Comparison of ENCODE assay signal across 11 cellular contexts in genomic region chr10:34504534-34504933, GRCh38.
A peak's percentile ranks its signal among the peaks of the same experiment; 100 is the strongest.
DNase-seq lines count a peak whose midpoint lies in the region; ATAC-seq, FAIRE-seq and TF ChIP-seq lines count a peak whose summit lies in the region.
"Had no signal": no experiment of that assay in that cellular context is flagged by ENCODE, and none has a peak within 500 bp of the region (broad histone marks: within the 10 kb centered on the region; RNA-seq: fewer than 3 reads in every experiment).

No MANE protein-coding gene starts in this region.

- ATAC-seq in Right ventricle myocardium inferior (peak; percentile 49), GM21367 (IDR thresholded peaks at IDR 0.05; ENCODE audit: unreplicated experiment) (no peak)
- ATAC-seq: CD8-positive, alpha-beta T cell had no signal

- 0 out of 2 replicates have a peak, but pooled peaks cover 6% of the 10 kb centered on the region for H3K4me1 ChIP-seq in BE2C
- H3K4me1 ChIP-seq: parathyroid adenoma had no signal

- TF ChIP-seq CTCF in foreskin fibroblast (IDR thresholded peaks at IDR 0.05; ENCODE audit: low read depth, low read length) (no peak), type B pancreatic cell (conservative IDR thresholded peaks at IDR 0.05) (no peak), BE2C (IDR thresholded peaks at IDR 0.05; ENCODE audit: low read depth, low read length) (no peak)

- peak overlapping the region; percentile 76 for H3K27ac Mint-ChIP-seq in type B pancreatic cell
- H3K27ac Mint-ChIP-seq: activated naive CD4-positive, alpha-beta T cell treated with anti-CD3 and anti-CD28 coated beads for 36 hours; CD8-positive, alpha-beta T cell had no signal

- no peaks in the 10 kb centered on the region for H3K9me3 ChIP-seq in BE2C

- H3K4me3 Mint-ChIP-seq in type B pancreatic cell, result no peak overlapping the region
- H3K4me3 Mint-ChIP-seq: activated naive CD4-positive, alpha-beta T cell treated with anti-CD3 and anti-CD28 coated beads for 36 hours; CD8-positive, alpha-beta T cell had no signal

- peak; percentile 97 for FAIRE-seq in RCC 7860 (lab: Jason Lieb, UNC)

- intact Hi-C loops in Right ventricle myocardium inferior (cut with DNase I), result no loop called here
- intact Hi-C loops in cardiac septum (cut with DNase I), result no loop called here

- peaks cover 34% of the 10 kb centered on the region for H3K4me1 Mint-ChIP-seq in type B pancreatic cell (ENCODE audit: unreplicated experiment)

- no peak overlapping the region for H3K4me3 ChIP-seq in foreskin fibroblast (ENCODE audit: low read depth in 1 of 2, low read length in 2 of 2)
- no peak overlapping the region for H3K4me3 ChIP-seq in BE2C (ENCODE audit: low read depth, low read length)

- H3K27me3 ChIP-seq in BE2C, result no peaks in the 10 kb centered on the region

- no peaks in the 10 kb centered on the region for H3K9me3 Mint-ChIP-seq in type B pancreatic cell
- H3K9me3 Mint-ChIP-seq: activated naive CD4-positive, alpha-beta T cell treated with anti-CD3 and anti-CD28 coated beads for 36 hours; CD8-positive, alpha-beta T cell had no signal

- peaks cover 21% of the 10 kb centered on the region for H3K36me3 Mint-ChIP-seq in type B pancreatic cell
- H3K36me3 Mint-ChIP-seq: CD8-positive, alpha-beta T cell had no signal

- DNase-seq in Right ventricle myocardium inferior (ENCODE audit: missing footprints) (no peak), cardiac septum (ENCODE audit: low spot score) (no peak), RCC 7860 (ENCODE audit: low spot score) (peak; percentile 76), foreskin fibroblast (peak; percentile 23 to 60), type B pancreatic cell (ENCODE audit: extremely low spot score, unreplicated experiment) (no peak), BE2C (no peak), NCI-H2107 (lab: John Stamatoyannopoulos, UW) (no peak)
- DNase-seq: activated naive CD4-positive, alpha-beta T cell treated with anti-CD3 and anti-CD28 coated beads for 36 hours; CD8-positive, alpha-beta T cell had no signal

- no peaks in the 10 kb centered on the region for H3K36me3 ChIP-seq in BE2C

- no peaks in the 10 kb centered on the region for H3K27me3 Mint-ChIP-seq in type B pancreatic cell

Comparison
In these comparisons a context has a peak if more than half of its experiments do, and no peak if none do; other contexts are left out.
1. DNase-seq: peak in RCC 7860 (single experiment) and foreskin fibroblast (2 of 2); none in Right ventricle myocardium inferior (single experiment), cardiac septum (single experiment), type B pancreatic cell (single experiment), BE2C (single experiment) and NCI-H2107 (single experiment).